ENCODE assay signal across 8 cellular contexts in the genomic region with DNA sequence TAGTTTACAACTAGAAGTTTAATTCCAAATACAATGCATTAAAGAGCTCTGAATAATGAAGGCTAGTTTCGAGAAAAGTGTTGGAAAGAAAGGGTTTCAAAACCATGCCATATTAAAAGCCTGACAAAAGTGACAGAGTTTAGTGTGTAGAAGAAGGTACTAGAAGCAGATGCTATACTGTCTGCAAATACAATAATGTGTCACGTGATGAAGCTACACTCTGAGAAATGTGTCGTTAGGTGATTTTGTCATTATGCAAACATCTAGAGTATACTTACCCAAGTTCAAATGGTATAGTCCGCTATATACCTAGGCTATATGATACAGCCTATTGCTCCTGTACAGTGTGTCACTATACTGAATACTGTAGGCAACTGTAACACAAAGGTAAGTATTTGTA.
"Had no signal": no experiment of that assay in that cellular context is flagged by ENCODE, and none has a peak within 500 bp of the region (broad histone marks: within the 10 kb centered on the region; RNA-seq: fewer than 3 reads in every experiment).

No MANE protein-coding gene starts in this region.

- FAIRE-seq: H1 had no signal

- DNase-seq: H7, HFFc6, IMR-90, Karpas-422, KBM-7 had no signal

- ATAC-seq: GM23338, HCT116 had no signal
